In genomic region chr20:7980332-7981046, GRCh38 we compare ENCODE assay signal across 9 cellular contexts. TPM values are rescaled to one million over a fixed set of nuclear protein-coding genes. Genes with fewer than 3 reads are reported as not detected.
DNase-seq lines count a peak whose midpoint lies in the region; ATAC-seq, FAIRE-seq and TF ChIP-seq lines count a peak whose summit lies in the region.
"Had no signal": no experiment of that assay in that cellular context is flagged by ENCODE, and none has a peak within 500 bp of the region (broad histone marks: within the 10 kb centered on the region; RNA-seq: fewer than 3 reads in every experiment).

No MANE protein-coding gene starts in this region.

- H2AK5ac ChIP-seq in H1 (ENCODE audit: low read depth, low read length), result no peak overlapping the region

- peaks cover 15% of the 10 kb centered on the region for H3K4me1 Mint-ChIP-seq in CD4-positive, alpha-beta T cell (ENCODE audit: low read depth)
- no peaks in the 10 kb centered on the region for H3K4me1 Mint-ChIP-seq in naive B cell

- no peaks in the 10 kb centered on the region for H3K27me3 ChIP-seq in CD4-positive, alpha-beta T cell (ENCODE audit: control insufficient read depth, insufficient read depth, low read length)
- H3K27me3 ChIP-seq in PC-3 (ENCODE audit: low read length) (no peaks in the 10 kb centered on the region), H1 (replicated peaks in 1 of 4; ENCODE audit: control insufficient read depth in 3 of 4, extremely low read depth in 1 of 4, insufficient read depth in 3 of 4, low read length in 3 of 4) (no peaks in the 10 kb centered on the region)

- H2BK15ac ChIP-seq in H1 (ENCODE audit: low read length), result no peak overlapping the region

- H3K9me3 ChIP-seq in CD4-positive, alpha-beta T cell (ENCODE audit: control insufficient read depth, low read length), result no peaks in the 10 kb centered on the region
- H3K9me3 ChIP-seq in PC-3 (ENCODE audit: low read length), result no peaks in the 10 kb centered on the region
- no peaks in the 10 kb centered on the region for H3K9me3 ChIP-seq in H1 (ENCODE audit: insufficient read depth in 2 of 2, low read depth in 1 of 2, low read length in 1 of 2)

- DNase-seq in CD4-positive, alpha-beta T cell, result no peak
- peak; percentile 62 for DNase-seq in PC-3
- peak in 1 of 2 experiments; percentile 1 for DNase-seq in H1 (ENCODE audit: low read depth in 1 of 2, low spot score in 2 of 2)
- DNase-seq in naive B cell, result no peak
- no peak for DNase-seq in NCI-H524 treated with DMSO at 0.1 percent for 48 hours (lab: John Stamatoyannopoulos, UW)

- H3K23ac ChIP-seq in H1 (ENCODE audit: insufficient read length), result no peak overlapping the region

- TF ChIP-seq RAD21 in H1 (IDR thresholded peaks at IDR 0.05 in 1 of 2, conservative IDR thresholded peaks at IDR 0.05 in 1 of 2; ENCODE audit: low read depth in 2 of 2, low read length in 2 of 2), result peak; percentile 36 to 52; a peak in 3 of 4 replicates

- CTCF ChIA-PET in CD4-positive, alpha-beta T cell (lab: Charles Lee), result interaction anchor here (0.8 to 2.2 kb wide), 2 partner anchors 11 to 39 kb away, joined by 3 to 4 read pairs; partner anchors contain the start of gene TMX4
- CTCF ChIA-PET in PC-3 (lab: Charles Lee), result interaction anchor here (0.6 to 1.0 kb wide), 7 partner anchors 9 to 742 kb away, joined by 3 to 8 read pairs (median 4); partner anchors contain the start of gene PLCB1
- CTCF ChIA-PET in H1 (lab: Charles Lee; ENCODE audit: partially characterized antibody), result interaction anchor here (0.6 to 6.6 kb wide), 19 partner anchors 9 to 1767 kb away, joined by 3 to 53 read pairs (median 5); no protein-coding TSS in a partner anchor

- H4K20me1 ChIP-seq in PC-3 (ENCODE audit: low read length) (no peaks in the 10 kb centered on the region), H1 (replicated peaks in 1 of 2; ENCODE audit: control insufficient read depth in 1 of 2, insufficient read depth in 2 of 2, low read length in 2 of 2) (no peaks in the 10 kb centered on the region)

- H3K4me1 ChIP-seq in PC-3 (ENCODE audit: insufficient read depth, low read length) (peaks cover 7% of the 10 kb centered on the region), H1 (replicated peaks in 1 of 4; ENCODE audit: control insufficient read depth in 3 of 4, insufficient read depth in 4 of 4, low read length in 3 of 4) (peaks cover 0 to 11% (median 2%) of the 10 kb centered on the region in 4 experiments; a peak in 3 of 7 replicates)

- H3K9me3 Mint-ChIP-seq in CD4-positive, alpha-beta T cell, result no peaks in the 10 kb centered on the region
- no peaks in the 10 kb centered on the region for H3K9me3 Mint-ChIP-seq in naive B cell

- FAIRE-seq in H1 (lab: Jason Lieb, UNC), result peak; percentile 7

- no peak overlapping the region for H3K27ac Mint-ChIP-seq in CD4-positive, alpha-beta T cell
- H3K27ac Mint-ChIP-seq in naive B cell, result peak overlapping the region in 1 of 6 donors; percentile 37

- intact Hi-C loops in CD4-positive, alpha-beta T cell (cut with DNase I, micrococcal nuclease), result loop anchor here in 1 of 2 experiments (2.0 kb wide), 1 partner anchor 742 kb away; no protein-coding TSS in a partner anchor
- intact Hi-C loops in PC-3 (cut with micrococcal nuclease), result loop anchor here (1.0 to 2.0 kb wide), 2 partner anchors 38 to 742 kb away; partner anchors contain the start of gene TMX4

- WGBS in H1 (ENCODE audit: extremely low coverage in 1 of 2, insufficient coverage in 1 of 2, insufficient read length in 1 of 2, insufficient replicate concordance in 2 of 2, low coverage in 1 of 2, low lambda C conversion rate in 2 of 2, missing lambda C conversion rate in 1 of 2), 2 experiments, result 75% methylated on average over 10 of the region's 10 CpGs; no CpG with 5 or more reads in 1 of the 2 experiments

- H3K4ac ChIP-seq in H1 (replicated peaks; ENCODE audit: insufficient read length, low read depth, low read length), result no peak overlapping the region

- H3K18ac ChIP-seq in H1 (ENCODE audit: extremely low read depth, low read length), result no peak overlapping the region

- H2BK120ac ChIP-seq in H1 (replicated peaks; ENCODE audit: low read depth, low read length), result no peak overlapping the region

- no peak overlapping the region for H4K91ac ChIP-seq in H1 (replicated peaks; ENCODE audit: insufficient read length, low read length)

- H2BK5ac ChIP-seq in H1 (ENCODE audit: low read depth, low read length), result no peak overlapping the region

- no peak for TF ChIP-seq POLR2A in H1 (IDR thresholded peaks at IDR 0.05; ENCODE audit: control extremely low read depth in 1 of 2, low read depth in 2 of 2, low read length in 2 of 2)

- no peaks in the 10 kb centered on the region for H3K36me3 ChIP-seq in PC-3 (ENCODE audit: low read depth, low read length)
- H3K36me3 ChIP-seq in H1 (ENCODE audit: control insufficient read depth in 2 of 4, insufficient read depth in 4 of 4, low read length in 3 of 4), result no peaks in the 10 kb centered on the region

- H3K79me2 ChIP-seq in PC-3 (ENCODE audit: low read length) (no peaks in the 10 kb centered on the region), H1 (ENCODE audit: control insufficient read depth in 1 of 2, insufficient read depth in 2 of 2, low read length in 2 of 2) (no peaks in the 10 kb centered on the region)

- H3K14ac ChIP-seq in H1 (ENCODE audit: insufficient read length), result no peak overlapping the region

- no peak for TF ChIP-seq EP300 in H1 (IDR thresholded peaks at IDR 0.05; ENCODE audit: borderline replicate concordance in 1 of 2, low read depth in 2 of 2, low read length in 2 of 2)

- H3F3A ChIP-seq in PC-3 (ENCODE audit: low read length, unreplicated experiment), result no peaks in the 10 kb centered on the region

- no peaks in the 10 kb centered on the region for H3K23me2 ChIP-seq in H1 (ENCODE audit: low read depth, low read length)

- no peak overlapping the region for H4K8ac ChIP-seq in H1 (ENCODE audit: extremely low read depth, insufficient read depth, low read length)

- H3K4me2 ChIP-seq in PC-3 (ENCODE audit: low read length), result no peak overlapping the region
- no peak overlapping the region for H3K4me2 ChIP-seq in H1 (ENCODE audit: insufficient read depth in 1 of 2, low read depth in 2 of 2, low read length in 2 of 2)

- no peak overlapping the region for H3K9ac ChIP-seq in PC-3 (ENCODE audit: low read length)
- H3K9ac ChIP-seq in H1 (replicated peaks in 1 of 4; ENCODE audit: extremely low read depth in 1 of 4, low read depth in 3 of 4, low read length in 3 of 4), result no peak overlapping the region

- H4K5ac ChIP-seq in H1 (ENCODE audit: insufficient read length, low read depth, low read length), result no peak overlapping the region

- BruUV-seq in PC-3 (replicated peaks; lab: Mats Ljungman, UMichigan), result no TSS peak

- H3K4me3 Mint-ChIP-seq in CD4-positive, alpha-beta T cell, result no peak overlapping the region
- no peak overlapping the region for H3K4me3 Mint-ChIP-seq in naive B cell

- peak overlapping the region; percentile 39; the same call in 1 of the 2 replicates for H2AFZ ChIP-seq in PC-3 (ENCODE audit: low read length)
- H2AFZ ChIP-seq in H1 (ENCODE audit: low read length), result no peak overlapping the region

- H3K36me3 Mint-ChIP-seq in CD4-positive, alpha-beta T cell (ENCODE audit: low read depth), result peaks cover 52% of the 10 kb centered on the region
- peaks cover 21 to 27% of the 10 kb centered on the region in 2 donors for H3K36me3 Mint-ChIP-seq in naive B cell

- no peaks in the 10 kb centered on the region for H3K9me2 ChIP-seq in PC-3 (replicated peaks; ENCODE audit: low read length)

- ATAC-seq in CD4-positive, alpha-beta T cell (ENCODE audit: poor library complexity), result no peak
- ATAC-seq in GM18517 (IDR thresholded peaks at IDR 0.05; ENCODE audit: unreplicated experiment), result peak; percentile 79
- ATAC-seq in HG03095 (IDR thresholded peaks at IDR 0.05; ENCODE audit: unreplicated experiment), result peak; percentile 57
- ATAC-seq in PC-3, result peak; percentile 82
- peak; percentile 35 to 43 for ATAC-seq in naive B cell (ENCODE audit: low read depth in 2 of 2)
- no peak for ATAC-seq in HG03457 (IDR thresholded peaks at IDR 0.05; ENCODE audit: unreplicated experiment)

- POLR2A ChIA-PET in CD4-positive, alpha-beta T cell (lab: Charles Lee), result no interaction called here
- POLR2A ChIA-PET in PC-3 (lab: Charles Lee; ENCODE audit: unreplicated experiment) (interaction anchor here (0.6 kb wide), 1 partner anchor 9 kb away, joined by 4 read pairs; no protein-coding TSS in a partner anchor), H1 (lab: Charles Lee; ENCODE audit: partially characterized antibody) (interaction anchor here (0.7 kb wide), 1 partner anchor 850 kb away, joined by 4 read pairs; no protein-coding TSS in a partner anchor)

- H2BK12ac ChIP-seq in H1 (ENCODE audit: low read depth, low read length), result no peak overlapping the region

- H3K27ac ChIP-seq in CD4-positive, alpha-beta T cell (ENCODE audit: low read depth, low read length), result no peak overlapping the region
- H3K27ac ChIP-seq in PC-3 (ENCODE audit: low read length), result no peak overlapping the region
- H3K27ac ChIP-seq in H1 (ENCODE audit: low read depth, low read length), result no peak overlapping the region

- no peaks in the 10 kb centered on the region for H3K79me1 ChIP-seq in H1 (ENCODE audit: low read depth, low read length)

- H3K27me3 Mint-ChIP-seq in CD4-positive, alpha-beta T cell, result no peaks in the 10 kb centered on the region
- H3K27me3 Mint-ChIP-seq in naive B cell, result no peaks in the 10 kb centered on the region

- H3K56ac ChIP-seq in H1 (replicated peaks; ENCODE audit: insufficient read length, low read depth, low read length), result no peak overlapping the region

- H3K4me3 ChIP-seq in PC-3 (ENCODE audit: low read length) (no peak overlapping the region), H1 (ENCODE audit: extremely low read depth in 1 of 4, insufficient read depth in 2 of 4, low read depth in 3 of 4, low read length in 4 of 4) (no peak overlapping the region)

- TF ChIP-seq CTCF in CD4-positive, alpha-beta T cell (IDR thresholded peaks at IDR 0.05), result peak; percentile 16
- TF ChIP-seq CTCF in PC-3 (conservative IDR thresholded peaks at IDR 0.05; ENCODE audit: low read depth, low read length) (peak; percentile 83), H1 (IDR thresholded peaks at IDR 0.05; ENCODE audit: control extremely low read depth in 1 of 3, insufficient read depth in 1 of 3, low read depth in 1 of 3, low read length in 3 of 3) (peak in 2 of 3 experiments; percentile 40 to 48; a peak in 3 of 4 replicates)

- H2BK20ac ChIP-seq in H1 (ENCODE audit: low read length), result no peak overlapping the region

RNA-seq across cellular contexts. Expression of gene TMX4, which starts 39.1 kb away (rescaled TPM):
- total RNA-seq in CD4-positive, alpha-beta T cell, result 10 to 100 TPM; 39.8 to 47.9 TPM
- total RNA-seq in PC-3 (2014; rRNA removed), result 12.3 and 12.4 TPM in 2 replicates
- total RNA-seq in H1 (2021; fragmentation: NEBNext Ultra II Directional; extraction: Animal tissue kit (Norgen Biotek cat#: 25700)), result 7.8 and 11.1 TPM in 2 replicates
- polyA plus RNA-seq in H1 (2011; rRNA removed) (1.8 and 2.1 TPM in 2 replicates), naive B cell (ENCODE audit: low read depth in 6 of 6) (10 to 100 TPM; 41.9 to 56.9 (median 47.8) TPM)
- 2.6 TPM for polyA plus RNA-seq in H1 (2011; cell fraction: cytosol; rRNA removed)
- polyA plus RNA-seq in H1 (2011; cell fraction: nucleus; rRNA removed), result 1.7 TPM
- polyA plus RNA-seq in H1 (2012, experiment 1 of 2), result 2.8 to 4.9 TPM (median 3.9 TPM) in 4 replicates
- polyA plus RNA-seq in H1 (2012, experiment 2 of 2), result 0.91 TPM
- polyA plus RNA-seq in H1 (2013, experiment 1 of 2), result 6.1 TPM
- 7.1 TPM for polyA plus RNA-seq in H1 (2013, experiment 2 of 2)
- 5.9 and 7.3 TPM in 2 replicates for polyA minus RNA-seq in H1 (2011; rRNA and poly(A)+ RNA removed)
- polyA minus RNA-seq in H1 (2011; cell fraction: cytosol; rRNA and poly(A)+ RNA removed), result 3.2 TPM
- polyA minus RNA-seq in H1 (2011; cell fraction: nucleus; rRNA and poly(A)+ RNA removed), result 4.2 TPM

RNA-seq across cellular contexts. Expression of gene HAO1, which starts 40.2 kb away (rescaled TPM):
- total RNA-seq in CD4-positive, alpha-beta T cell, result not detected
- 0.33 TPM in 1 of 2 replicates, not detected in the other for total RNA-seq in PC-3 (2014; rRNA removed)
- total RNA-seq in H1 (2021; fragmentation: NEBNext Ultra II Directional; extraction: Animal tissue kit (Norgen Biotek cat#: 25700)), result not detected in 2 replicates
- polyA plus RNA-seq in H1 (2011; rRNA removed) (not detected in 2 replicates), naive B cell (ENCODE audit: low read depth in 6 of 6) (not detected)
- polyA plus RNA-seq in H1 (2011; cell fraction: cytosol; rRNA removed), result not detected
- polyA plus RNA-seq in H1 (2011; cell fraction: nucleus; rRNA removed), result not detected
- polyA plus RNA-seq in H1 (2012, experiment 1 of 2), result not detected in 4 replicates
- not detected for polyA plus RNA-seq in H1 (2012, experiment 2 of 2)
- not detected for polyA plus RNA-seq in H1 (2013, experiment 1 of 2)
- not detected for polyA plus RNA-seq in H1 (2013, experiment 2 of 2)
- not detected in 2 replicates for polyA minus RNA-seq in H1 (2011; rRNA and poly(A)+ RNA removed)
- polyA minus RNA-seq in H1 (2011; cell fraction: cytosol; rRNA and poly(A)+ RNA removed), result not detected
- not detected for polyA minus RNA-seq in H1 (2011; cell fraction: nucleus; rRNA and poly(A)+ RNA removed)
- total RNA-seq: T-helper 2 cell treated with Interferon-gamma antibody and Interleukin-4, amounts not matched to agents 100 ng/mL and 5 ng/mL, for 36 hours had no signal

Comparison
In these comparisons a context has a peak if more than half of its experiments do, and no peak if none do; other contexts are left out.
1. ATAC-seq: peak in GM18517 (single experiment), HG03095 (single experiment), PC-3 (single experiment) and naive B cell (2 of 2); none in CD4-positive, alpha-beta T cell (single experiment) and HG03457 (single experiment).
2. CTCF ChIP-seq: peak in every context shown above with its lines; median percentile 83 in PC-3; 44 in H1; 16 in CD4-positive, alpha-beta T cell.